ENCODE assay signal across 12 cellular contexts in the genomic region with DNA sequence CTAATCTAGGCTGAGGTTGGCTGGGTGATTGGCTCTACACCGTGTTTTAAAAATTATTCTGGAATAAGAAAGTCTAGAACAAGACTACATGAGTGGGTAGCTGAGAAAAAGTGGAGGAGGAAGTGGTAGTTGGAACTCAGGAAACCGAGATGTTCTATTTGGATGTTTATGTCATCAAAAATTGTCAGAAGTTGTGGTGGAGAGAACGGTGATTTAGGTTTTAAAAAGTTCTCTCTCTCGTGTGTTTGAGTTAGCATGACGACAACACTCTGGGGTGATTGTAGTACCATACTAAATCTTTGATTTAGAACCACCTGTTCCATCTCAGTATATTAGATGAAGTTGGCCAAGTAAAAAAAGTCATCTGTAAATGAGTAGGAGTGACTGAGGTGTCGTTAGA. TPM values are rescaled to one million over a fixed set of nuclear protein-coding genes. Genes with fewer than 3 reads are reported as not detected.
"Had no signal": no experiment of that assay in that cellular context is flagged by ENCODE, and none has a peak within 500 bp of the region (broad histone marks: within the 10 kb centered on the region; RNA-seq: fewer than 3 reads in every experiment).

No MANE protein-coding gene starts in this region.

RNA-seq across cellular contexts. Expression of a gene that starts 41.4 kb away (rescaled TPM):
- total RNA-seq: activated B cell treated with CpG ODN at 0.5 μM for 24 hours; activated CD8-positive, alpha-beta T cell treated with anti-CD3 and anti-CD28 coated beads for 36 hours; activated naive CD4-positive, alpha-beta T cell treated with anti-CD3 and anti-CD28 coated beads for 36 hours; activated naive CD8-positive, alpha-beta T cell treated with anti-CD3 and anti-CD28 coated beads for 36 hours; activated T-cell treated with anti-CD3 and anti-CD28 coated beads, Interleukin-2, amount 50 U/mL, for 4 hours; activated T-helper 2 cell treated with anti-CD3 and anti-CD28 coated beads, Interferon-gamma antibody, Interleukin-2, Interleukin-4, amounts not matched to agents 10 μg/mL and 5 μg/mL and 100 μg/mL, durations not matched to agents 14 hours and 24 hours and 36 hours; ascending aorta; breast epithelium; chondrocyte; dermis blood vessel endothelial cell; esophagus muscularis mucosa; foreskin keratinocyte had no signal
- polyA plus RNA-seq: foreskin keratinocyte had no signal
